8 cellular contexts compared by ENCODE assay signal in genomic region chr7:104923010-104923421, GRCh38.
DNase-seq lines count a peak whose midpoint lies in the region; ATAC-seq and TF ChIP-seq lines count a peak whose summit lies in the region.

No MANE protein-coding gene starts in this region.

- H2AFZ ChIP-seq in parathyroid adenoma: peak overlapping the region; percentile 84

- H3K36me3 ChIP-seq in RWPE2 (ENCODE audit: low read depth) (no peaks in the 10 kb centered on the region), parathyroid adenoma (ENCODE audit: control insufficient read depth, insufficient read depth, low read length) (no peaks in the 10 kb centered on the region), vagina (no peaks in the 10 kb centered on the region)

- no peak overlapping the region for H3K9ac ChIP-seq in parathyroid adenoma

- intact Hi-C loops in vagina (cut with DNase I): no loop called here

- no peaks in the 10 kb centered on the region for H3K4me1 ChIP-seq in RWPE2 (ENCODE audit: insufficient read depth, poor library complexity, severe bottlenecking)
- H3K4me1 ChIP-seq in parathyroid adenoma: peaks cover 5% of the 10 kb centered on the region
- peaks cover 13% of the 10 kb centered on the region for H3K4me1 ChIP-seq in vagina

- H3K27me3 ChIP-seq in RWPE2 (ENCODE audit: insufficient read depth, poor library complexity, severe bottlenecking): peaks cover 1% of the 10 kb centered on the region
- no peaks in the 10 kb centered on the region for H3K27me3 ChIP-seq in parathyroid adenoma (ENCODE audit: control insufficient read depth, insufficient read depth, low read length)
- H3K27me3 ChIP-seq in vagina: no peaks in the 10 kb centered on the region

- TF ChIP-seq CTCF in LNCAP (IDR thresholded peaks at IDR 0.05) (peak; percentile 90), RWPE2 (IDR thresholded peaks at IDR 0.05; ENCODE audit: poor library complexity, severe bottlenecking) (peak; percentile 89), parathyroid adenoma (IDR thresholded peaks at IDR 0.05) (peak; percentile 78), vagina (IDR thresholded peaks at IDR 0.05) (peak in 2 of 3 experiments; percentile 49 to 75)

- no peaks in the 10 kb centered on the region for H3K79me2 ChIP-seq in parathyroid adenoma

- no peak for TF ChIP-seq POLR2A in vagina (IDR thresholded peaks at IDR 0.05)

- DNase-seq in GM03348 (ENCODE audit: low spot score) (peak; percentile 76), H4 (ENCODE audit: low spot score) (peak; percentile 89), RWPE2 (ENCODE audit: low spot score) (no peak), foreskin melanocyte (peak; percentile 81), vagina (ENCODE audit: extremely low spot score in 2 of 2) (no peak)
- DNase-seq in activated effector memory CD4-positive, alpha-beta T cell treated with Interleukin-2 at 50 U/mL for 16 hours: peak; percentile 39

- no peak overlapping the region for H3K4me2 ChIP-seq in parathyroid adenoma (ENCODE audit: low read length)

- peak; percentile 91 for ATAC-seq in RWPE2 (ENCODE audit: low read depth)

- no peaks in the 10 kb centered on the region for H3K9me3 ChIP-seq in RWPE2 (ENCODE audit: severe bottlenecking)
- H3K9me3 ChIP-seq in parathyroid adenoma (ENCODE audit: control insufficient read depth, low read length): no peaks in the 10 kb centered on the region
- no peaks in the 10 kb centered on the region for H3K9me3 ChIP-seq in vagina

- H3K4me3 ChIP-seq in RWPE2 (ENCODE audit: severe bottlenecking) (no peak overlapping the region), parathyroid adenoma (ENCODE audit: low read depth, low read length) (no peak overlapping the region), vagina (no peak overlapping the region)

- no peak overlapping the region for H3K27ac ChIP-seq in RWPE2 (ENCODE audit: poor library complexity, severe bottlenecking)
- peak overlapping the region; percentile 16 for H3K27ac ChIP-seq in parathyroid adenoma
- H3K27ac ChIP-seq in vagina: peak overlapping the region; percentile 56

Comparison
In these comparisons a context has a peak if more than half of its experiments do, and no peak if none do; other contexts are left out.
1. DNase-seq: peak in GM03348 (single experiment), H4 (single experiment), activated effector memory CD4-positive, alpha-beta T cell treated with Interleukin-2 at 50 U/mL for 16 hours (single experiment) and foreskin melanocyte (single experiment); none in RWPE2 (single experiment) and vagina (0 of 2).
2. Peak in every context shown above with its lines, with median percentiles within 50 percentile points of each other: CTCF ChIP-seq.